32 cellular contexts compared by ENCODE assay signal in the genomic region with DNA sequence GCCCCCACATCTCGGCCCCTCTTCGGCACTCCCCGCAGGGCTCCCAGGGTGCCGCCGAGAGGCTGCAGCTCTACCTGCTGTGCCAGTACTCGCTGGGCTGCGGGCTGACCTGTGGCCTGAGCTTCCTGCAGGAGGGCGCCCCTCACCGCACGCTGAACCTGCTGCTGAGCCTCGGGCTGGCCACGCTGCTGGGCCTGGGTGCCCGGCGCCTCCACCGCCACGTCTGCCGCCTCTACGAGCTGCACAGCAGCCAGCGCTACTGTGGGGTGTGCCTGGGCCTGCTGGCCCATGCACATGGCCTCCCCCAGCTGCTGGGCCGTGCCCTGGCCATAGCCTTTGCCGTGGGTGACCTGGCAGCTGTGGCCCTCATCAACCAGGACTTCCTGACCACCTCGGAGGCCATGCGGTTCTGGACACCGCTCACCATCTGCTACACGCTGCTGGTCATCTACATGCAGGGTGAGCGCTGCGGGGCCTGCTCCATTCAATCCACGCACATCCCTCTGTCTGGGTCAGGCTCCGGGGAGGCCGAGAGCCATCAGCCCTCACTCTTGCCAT. TPM values are rescaled to one million over a fixed set of nuclear protein-coding genes. Genes with fewer than 3 reads are reported as not detected.
"Had no signal": no experiment of that assay in that cellular context is flagged by ENCODE, and none has a peak within 500 bp of the region (broad histone marks: within the 10 kb centered on the region; RNA-seq: fewer than 3 reads in every experiment).

No MANE protein-coding gene starts in this region.

- FAIRE-seq: frontal cortex had no signal

- H3K27me3 Mint-ChIP-seq: activated CD4-positive, alpha-beta T cell treated with anti-CD3 and anti-CD28 coated beads, Interleukin-2, amount 10 ng/mL, durations not matched to agents 7 days and 5 days; activated naive CD8-positive, alpha-beta T cell treated with anti-CD3 and anti-CD28 coated beads for 36 hours; central memory CD8-positive, alpha-beta T cell; naive thymus-derived CD4-positive, alpha-beta T cell; T-cell had no signal

- H3K36me3 ChIP-seq: breast epithelium, colonic mucosa, neutrophil, suprapubic skin, transverse colon, uterus had no signal

- H3K9ac ChIP-seq: parathyroid adenoma had no signal

- H3K9me3 ChIP-seq: breast epithelium, colonic mucosa, esophagus muscularis mucosa, mucosa of descending colon, neutrophil, stomach, suprapubic skin, transverse colon, uterus had no signal

- H3K4me1 ChIP-seq: breast epithelium, colonic mucosa, parathyroid adenoma had no signal

- H3K9me3 Mint-ChIP-seq: activated CD4-positive, alpha-beta T cell treated with anti-CD3 and anti-CD28 coated beads, Interleukin-2, amount 10 ng/mL, durations not matched to agents 7 days and 5 days; activated naive CD8-positive, alpha-beta T cell treated with anti-CD3 and anti-CD28 coated beads for 36 hours; central memory CD8-positive, alpha-beta T cell; effector memory CD8-positive, alpha-beta T cell; naive thymus-derived CD4-positive, alpha-beta T cell; stimulated activated memory B cell treated with anti-CD40 and anti-IgM and Interleukin-4, amounts not matched to agents 10 μg/mL and 1 μg/mL and 100 μg/mL, for 72 hours; T-cell; T-helper 2 cell treated with Interferon-gamma antibody and Interleukin-4, amounts not matched to agents 5 μg/mL and 100 μg/mL, for 36 hours had no signal

- H3K36me3 Mint-ChIP-seq: activated naive CD8-positive, alpha-beta T cell treated with anti-CD3 and anti-CD28 coated beads for 36 hours; naive thymus-derived CD4-positive, alpha-beta T cell; stimulated activated memory B cell treated with anti-CD40 and anti-IgM and Interleukin-4, amounts not matched to agents 10 μg/mL and 1 μg/mL and 100 μg/mL, for 72 hours; T-cell had no signal

- H3K4me3 Mint-ChIP-seq: activated CD4-positive, alpha-beta T cell treated with anti-CD3 and anti-CD28 coated beads, Interleukin-2, amount 10 ng/mL, durations not matched to agents 7 days and 5 days; activated CD8-positive, alpha-beta T cell treated with anti-CD3 and anti-CD28 coated beads, Interleukin-2, amount 10 ng/mL, durations not matched to agents 7 days and 5 days; activated naive CD8-positive, alpha-beta T cell treated with anti-CD3 and anti-CD28 coated beads for 36 hours; central memory CD8-positive, alpha-beta T cell; effector memory CD8-positive, alpha-beta T cell; naive thymus-derived CD4-positive, alpha-beta T cell; stimulated activated memory B cell treated with anti-CD40 and anti-IgM and Interleukin-4, amounts not matched to agents 10 μg/mL and 1 μg/mL and 100 μg/mL, for 72 hours; T-cell; T-helper 2 cell treated with Interferon-gamma antibody and Interleukin-4, amounts not matched to agents 5 μg/mL and 100 μg/mL, for 36 hours had no signal

- H3K27ac Mint-ChIP-seq: activated CD4-positive, alpha-beta T cell treated with anti-CD3 and anti-CD28 coated beads, Interleukin-2, amount 10 ng/mL, durations not matched to agents 7 days and 5 days; activated CD8-positive, alpha-beta T cell treated with anti-CD3 and anti-CD28 coated beads, Interleukin-2, amount 10 ng/mL, durations not matched to agents 7 days and 5 days; activated naive CD8-positive, alpha-beta T cell treated with anti-CD3 and anti-CD28 coated beads for 36 hours; effector memory CD8-positive, alpha-beta T cell; naive thymus-derived CD4-positive, alpha-beta T cell; stimulated activated memory B cell treated with anti-CD40 and anti-IgM and Interleukin-4, amounts not matched to agents 10 μg/mL and 1 μg/mL and 100 μg/mL, for 72 hours; T-cell; T-helper 2 cell treated with Interferon-gamma antibody and Interleukin-4, amounts not matched to agents 5 μg/mL and 100 μg/mL, for 36 hours had no signal

- H3K4me3 ChIP-seq: breast epithelium, colonic mucosa, dorsolateral prefrontal cortex, esophagus muscularis mucosa, mucosa of descending colon, skin epidermis, stomach, suprapubic skin, transverse colon, uterus had no signal

- DNase-seq: activated CD4-positive, alpha-beta T cell treated with anti-CD3 and anti-CD28 coated beads, Interleukin-2, amount 10 ng/mL, durations not matched to agents 7 days and 5 days; activated CD8-positive, alpha-beta T cell treated with anti-CD3 and anti-CD28 coated beads, Interleukin-2, amount 10 ng/mL, durations not matched to agents 7 days and 5 days; activated naive CD8-positive, alpha-beta T cell treated with anti-CD3 and anti-CD28 coated beads for 36 hours; colonic mucosa; dorsolateral prefrontal cortex; effector memory CD8-positive, alpha-beta T cell; head of caudate nucleus; islet precursor cell; left colon; mesendoderm; mucosa of descending colon; naive thymus-derived CD4-positive, alpha-beta T cell; stimulated activated CD4-positive, alpha-beta T cell treated with anti-CD3 and anti-CD28 coated beads, Interleukin-2, amount 100 ng/mL, for 24 hours; stomach; T-cell; transverse colon had no signal

- H3K27ac ChIP-seq: breast epithelium, colonic mucosa, dorsolateral prefrontal cortex, esophagus muscularis mucosa, neutrophil, parathyroid adenoma, skin epidermis, stomach, suprapubic skin, transverse colon, uterus, VCaP had no signal

- H3K27me3 ChIP-seq: breast epithelium, colonic mucosa, dorsolateral prefrontal cortex, esophagus muscularis mucosa, neutrophil, stomach, suprapubic skin, transverse colon, uterus had no signal

- H2AFZ ChIP-seq: parathyroid adenoma had no signal

- H3K79me2 ChIP-seq: parathyroid adenoma had no signal

- ATAC-seq: activated CD4-positive, CD25-positive, alpha-beta regulatory T cell treated with anti-CD3 and anti-CD28 coated beads, Interleukin-2, amount 50 U/mL, for 24 hours; activated CD8-positive, alpha-beta T cell treated with anti-CD3 and anti-CD28 coated beads, Interleukin-2, amount 10 ng/mL, durations not matched to agents 7 days and 5 days; effector memory CD8-positive, alpha-beta T cell; left colon; mucosa of descending colon; naive thymus-derived CD4-positive, alpha-beta T cell; right cardiac atrium; stimulated activated memory B cell treated with anti-CD40 and anti-IgM and Interleukin-4, amounts not matched to agents 10 μg/mL and 1 μg/mL and 100 μg/mL, for 72 hours; T-cell had no signal

RNA-seq across cellular contexts. Expression of a gene that starts 1.9 kb away (rescaled TPM):
- total RNA-seq: activated CD4-positive, alpha-beta T cell treated with anti-CD3 and anti-CD28 coated beads, Interleukin-2, amount 10 ng/mL, durations not matched to agents 7 days and 5 days; activated CD8-positive, alpha-beta T cell treated with anti-CD3 and anti-CD28 coated beads, Interleukin-2, amount 10 ng/mL, durations not matched to agents 7 days and 5 days; activated naive CD8-positive, alpha-beta T cell treated with anti-CD3 and anti-CD28 coated beads for 36 hours; breast epithelium; dorsolateral prefrontal cortex; esophagus muscularis mucosa; frontal cortex; lower leg skin; naive thymus-derived CD4-positive, alpha-beta T cell; pulmonary artery endothelial cell; right cardiac atrium; suprapubic skin; T-cell; uterus had no signal
- polyA plus RNA-seq: naive thymus-derived CD4-positive, alpha-beta T cell; right cardiac atrium had no signal

RNA-seq across cellular contexts. Expression of a gene that starts 8.1 kb away (rescaled TPM):
- total RNA-seq: frontal cortex had no signal

RNA-seq across cellular contexts. Expression of a gene that starts 14.4 kb away (rescaled TPM):
- total RNA-seq: activated CD8-positive, alpha-beta T cell treated with anti-CD3 and anti-CD28 coated beads, Interleukin-2, amount 10 ng/mL, durations not matched to agents 7 days and 5 days; activated naive CD8-positive, alpha-beta T cell treated with anti-CD3 and anti-CD28 coated beads for 36 hours had no signal
